In the genomic region with DNA sequence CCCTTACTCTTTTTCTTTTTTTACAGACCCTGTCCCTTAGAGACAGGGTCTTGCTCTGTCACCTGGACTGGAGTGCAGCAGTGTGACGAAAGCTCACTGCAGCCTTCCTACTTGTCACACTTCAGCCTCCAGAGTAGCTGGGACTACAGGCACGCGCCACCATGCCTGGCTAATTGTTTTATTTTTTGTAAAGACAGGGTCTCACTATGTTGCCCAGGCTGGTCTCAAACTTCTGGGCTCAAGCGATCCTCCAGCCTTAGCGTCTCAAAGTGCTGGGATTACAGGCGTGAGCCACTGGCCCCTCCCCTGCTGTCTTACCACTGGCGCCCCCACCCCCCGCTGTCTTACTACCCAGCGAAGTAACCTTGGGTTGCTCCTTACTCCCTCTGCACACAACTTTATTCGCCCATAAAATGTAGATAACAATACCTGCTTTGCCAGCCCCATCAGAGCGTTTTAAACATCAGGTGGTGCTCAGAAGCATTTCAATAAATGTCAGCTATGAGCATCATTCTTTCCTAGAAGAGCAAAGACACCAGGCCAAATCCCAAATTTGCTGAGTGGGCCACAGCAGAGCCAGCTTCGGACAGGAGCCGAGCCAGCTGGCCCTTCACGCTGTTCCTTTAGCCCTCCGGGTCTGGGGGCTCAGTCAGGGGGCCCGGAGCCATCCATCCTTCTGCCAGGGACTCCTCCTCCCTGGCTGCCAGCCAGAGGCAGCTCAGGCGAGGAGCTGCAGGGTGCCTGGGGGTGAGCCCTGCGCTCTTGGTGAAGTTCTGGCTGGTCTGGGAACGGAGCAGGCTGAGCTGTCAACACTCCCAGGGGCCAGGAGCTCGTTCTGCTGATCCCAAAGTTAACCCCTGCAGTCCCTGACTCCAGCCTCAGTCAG, we compare ENCODE assay signal across 2 cellular contexts.
TF ChIP-seq lines count a peak whose summit lies in the region.

No MANE protein-coding gene starts in this region.

TF ChIP-seq in IMR-90, 13 proteins besides CTCF, POLR2A, EP300 and RAD21:
- TF ChIP-seq RFX5 (IDR thresholded peaks at IDR 0.05; ENCODE audit: low read depth, low read length) (no peak), RCOR1 (IDR thresholded peaks at IDR 0.05; ENCODE audit: insufficient replicate concordance, low read length) (no peak), BHLHE40 (IDR thresholded peaks at IDR 0.05; ENCODE audit: low read depth, low read length) (no peak), CHD1 (IDR thresholded peaks at IDR 0.05; ENCODE audit: low read depth, low read length) (no peak), MXI1 (IDR thresholded peaks at IDR 0.05; ENCODE audit: borderline replicate concordance, low read depth, low read length) (no peak), MAFK (IDR thresholded peaks at IDR 0.05; ENCODE audit: low read depth, low read length) (no peak), FOS (IDR thresholded peaks at IDR 0.05; ENCODE audit: low read depth, low read length) (no peak), SMC3 (IDR thresholded peaks at IDR 0.05; ENCODE audit: low read depth, low read length) (no peak), CEBPB (IDR thresholded peaks at IDR 0.05; ENCODE audit: low read depth, low read length) (no peak), MAZ (IDR thresholded peaks at IDR 0.05; ENCODE audit: borderline replicate concordance, low read depth, low read length) (no peak), NFE2L2 (IDR thresholded peaks at IDR 0.05; ENCODE audit: low read depth, low read length) (no peak), USF2 (IDR thresholded peaks at IDR 0.05; ENCODE audit: low read depth, low read length) (no peak), ELK1 (IDR thresholded peaks at IDR 0.05; ENCODE audit: borderline replicate concordance, low read depth, low read length) (no peak)

TF ChIP-seq in WTC11, 78 proteins besides CTCF, POLR2A, EP300 and RAD21:
- TF ChIP-seq FOXK1 (CRISPR knock-in tag; IDR thresholded peaks at IDR 0.05) (no peak), GTF2I (CRISPR knock-in tag; conservative IDR thresholded peaks at IDR 0.05) (no peak), FOXP1 (CRISPR knock-in tag; IDR thresholded peaks at IDR 0.05; ENCODE audit: borderline replicate concordance) (no peak), GABPB1 (CRISPR knock-in tag; IDR thresholded peaks at IDR 0.05) (no peak), CREB1 (CRISPR knock-in tag; IDR thresholded peaks at IDR 0.05) (no peak), ZNF219 (CRISPR knock-in tag; IDR thresholded peaks at IDR 0.05; ENCODE audit: borderline replicate concordance) (no peak), AFF4 (CRISPR knock-in tag; IDR thresholded peaks at IDR 0.05; ENCODE audit: borderline replicate concordance) (no peak), JUN (CRISPR knock-in tag; IDR thresholded peaks at IDR 0.05) (no peak), MLX (CRISPR knock-in tag; IDR thresholded peaks at IDR 0.05) (no peak), ATF1 (CRISPR knock-in tag; IDR thresholded peaks at IDR 0.05) (no peak), FOXJ3 (CRISPR knock-in tag; IDR thresholded peaks at IDR 0.05; ENCODE audit: borderline replicate concordance) (no peak)
- TF ChIP-seq, protein P1, sequence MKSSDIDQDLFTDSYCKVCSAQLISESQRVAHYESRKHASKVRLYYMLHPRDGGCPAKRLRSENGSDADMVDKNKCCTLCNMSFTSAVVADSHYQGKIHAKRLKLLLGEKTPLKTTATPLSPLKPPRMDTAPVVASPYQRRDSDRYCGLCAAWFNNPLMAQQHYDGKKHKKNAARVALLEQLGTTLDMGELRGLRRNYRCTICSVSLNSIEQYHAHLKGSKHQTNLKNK (CRISPR knock-in tag; IDR thresholded peaks at IDR 0.05) = no peak
- TF ChIP-seq, protein P2, sequence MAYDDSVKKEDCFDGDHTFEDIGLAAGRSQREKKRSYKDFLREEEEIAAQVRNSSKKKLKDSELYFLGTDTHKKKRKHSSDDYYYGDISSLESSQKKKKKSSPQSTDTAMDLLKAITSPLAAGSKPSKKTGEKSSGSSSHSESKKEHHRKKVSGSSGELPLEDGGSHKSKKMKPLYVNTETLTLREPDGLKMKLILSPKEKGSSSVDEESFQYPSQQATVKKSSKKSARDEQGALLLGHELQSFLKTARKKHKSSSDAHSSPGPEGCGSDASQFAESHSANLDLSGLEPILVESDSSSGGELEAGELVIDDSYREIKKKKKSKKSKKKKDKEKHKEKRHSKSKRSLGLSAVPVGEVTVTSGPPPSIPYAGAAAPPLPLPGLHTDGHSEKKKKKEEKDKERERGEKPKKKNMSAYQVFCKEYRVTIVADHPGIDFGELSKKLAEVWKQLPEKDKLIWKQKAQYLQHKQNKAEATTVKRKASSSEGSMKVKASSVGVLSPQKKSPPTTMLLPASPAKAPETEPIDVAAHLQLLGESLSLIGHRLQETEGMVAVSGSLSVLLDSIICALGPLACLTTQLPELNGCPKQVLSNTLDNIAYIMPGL (CRISPR knock-in tag; IDR thresholded peaks at IDR 0.05) = no peak
TF ChIP-seq in WTC11: peak in this region for 0.
